16 cellular contexts compared by ENCODE assay signal in the genomic region with DNA sequence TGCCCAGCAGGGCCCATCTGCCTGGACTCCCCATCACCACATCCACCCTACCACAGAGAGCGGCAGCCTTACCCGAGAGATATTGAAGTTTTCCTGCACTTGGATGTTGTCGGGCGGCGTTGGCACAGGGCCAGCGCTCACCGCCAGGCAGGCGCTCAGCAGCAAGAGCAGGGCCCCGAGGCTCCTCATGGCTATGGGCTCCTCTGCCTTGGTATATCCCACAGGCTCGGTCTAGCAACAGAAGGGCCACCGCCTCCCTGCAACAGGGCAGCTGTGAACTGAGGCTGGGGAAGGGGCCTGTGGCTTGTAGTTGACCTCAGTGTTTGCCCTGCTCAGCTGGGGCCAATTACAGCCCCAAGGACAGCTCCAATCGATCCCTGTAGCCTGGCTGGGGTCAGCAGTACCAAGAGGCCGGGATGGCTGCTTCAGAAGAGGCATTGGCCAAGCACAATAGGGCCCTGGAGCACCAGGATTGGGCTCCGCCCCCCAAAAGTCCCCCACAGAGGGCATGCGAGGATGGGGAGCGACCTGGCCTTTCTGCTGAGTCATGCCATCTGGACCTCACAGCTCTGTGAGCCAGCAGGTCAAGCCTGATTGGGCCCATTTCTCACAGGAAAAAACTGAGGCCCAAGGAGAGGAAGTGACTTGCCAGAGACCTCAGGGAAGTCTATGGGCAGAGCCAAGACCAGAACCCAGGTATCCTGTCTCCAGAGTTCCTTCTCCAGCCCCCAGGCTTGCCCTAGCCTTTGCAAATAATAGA. TPM values are rescaled to one million over a fixed set of nuclear protein-coding genes. Genes with fewer than 3 reads are reported as not detected.
DNase-seq lines count a peak whose midpoint lies in the region; ATAC-seq and TF ChIP-seq lines count a peak whose summit lies in the region.
"Had no signal": no experiment of that assay in that cellular context is flagged by ENCODE, and none has a peak within 500 bp of the region (broad histone marks: within the 10 kb centered on the region; RNA-seq: fewer than 3 reads in every experiment).

Gene AMBP (minus strand): TSS at position 280 of the 760 bp plus-strand sequence. CDS start 91 bp downstream, at position 189.

- no peaks in the 10 kb centered on the region for H3K9me3 Mint-ChIP-seq in activated naive CD4-positive, alpha-beta T cell treated with anti-CD3 and anti-CD28 coated beads, Interleukin-2, amount 50 U/mL, for 72 hours
- H3K9me3 Mint-ChIP-seq: activated B cell treated with CpG ODN at 0.5 μM for 24 hours; activated naive CD4-positive, alpha-beta T cell treated with anti-CD3 and anti-CD28 coated beads, Interleukin-2, amount 10 ng/mL, durations not matched to agents 7 days and 5 days had no signal

- TF ChIP-seq POLR2A in NB4 (IDR thresholded peaks at IDR 0.05; ENCODE audit: extremely low read depth, insufficient read length) (no peak), erythroblast (IDR thresholded peaks at IDR 0.05; ENCODE audit: low read length) (no peak)

- TF ChIP-seq CTCF in NB4 (IDR thresholded peaks at IDR 0.05; ENCODE audit: low read depth, low read length): no peak

- H3K4me3 ChIP-seq in NB4 (ENCODE audit: low read depth, low read length): no peak within 1 kb of the TSS
- H3K4me3 ChIP-seq: psoas muscle had no signal

- no peak within 1 kb of the TSS for H3K27ac Mint-ChIP-seq in activated naive CD4-positive, alpha-beta T cell treated with anti-CD3 and anti-CD28 coated beads, Interleukin-2, amount 50 U/mL, for 72 hours
- H3K27ac Mint-ChIP-seq: activated B cell treated with CpG ODN at 0.5 μM for 24 hours; activated naive CD4-positive, alpha-beta T cell treated with anti-CD3 and anti-CD28 coated beads, Interleukin-2, amount 10 ng/mL, durations not matched to agents 7 days and 5 days had no signal

- DNase-seq in Caki2 (ENCODE audit: low read depth) (no peak), NB4 (ENCODE audit: low read depth) (peak; percentile 24), erythroblast (lab: John Stamatoyannopoulos, UW) (peak; percentile 23 to 33), posterior vena cava (ENCODE audit: low spot score) (peak; percentile 72), SW480 (ENCODE audit: low spot score) (no peak), 8988T (no peak)
- DNase-seq in activated naive CD4-positive, alpha-beta T cell treated with anti-CD3 and anti-CD28 coated beads, Interleukin-2, amount 50 U/mL, for 72 hours (ENCODE audit: low spot score in 2 of 2): no peak
- DNase-seq: activated B cell treated with CpG ODN at 0.5 μM for 24 hours; activated naive CD4-positive, alpha-beta T cell treated with anti-CD3 and anti-CD28 coated beads, Interleukin-2, amount 10 ng/mL, durations not matched to agents 7 days and 5 days; CD4-positive, CD25-positive, alpha-beta regulatory T cell; H7; NCI-H2081 treated with DMSO at 0.1 percent for 48 hours; psoas muscle had no signal

- ATAC-seq in activated naive CD4-positive, alpha-beta T cell treated with anti-CD3 and anti-CD28 coated beads, Interleukin-2, amount 50 U/mL, for 72 hours: no peak
- ATAC-seq: psoas muscle had no signal

- H3K36me3 Mint-ChIP-seq in activated naive CD4-positive, alpha-beta T cell treated with anti-CD3 and anti-CD28 coated beads, Interleukin-2, amount 50 U/mL, for 72 hours: no peaks in the 10 kb centered on the region
- H3K36me3 Mint-ChIP-seq: activated naive CD4-positive, alpha-beta T cell treated with anti-CD3 and anti-CD28 coated beads, Interleukin-2, amount 10 ng/mL, durations not matched to agents 7 days and 5 days; CD4-positive, CD25-positive, alpha-beta regulatory T cell had no signal

- intact Hi-C loops in posterior vena cava (cut with DNase I): no loop called here

- in situ Hi-C loops in Caki2 (cut with HindIII; ENCODE audit: low pct_unique_long_range_greater_than_20kb, low sequenced_read_pairs): no loop called here

RNA-seq across cellular contexts. Expression of gene AMBP, which starts in this region (rescaled TPM):
- total RNA-seq in Caki2 (2014; rRNA removed; shearing (Covaris generic); ENCODE audit: low replicate concordance): 16.7 and 19.8 TPM in 2 replicates
- under 1 TPM in 1 of 2 donors, not detected in 1; 0.65 TPM for total RNA-seq in posterior vena cava
- total RNA-seq in activated naive CD4-positive, alpha-beta T cell treated with anti-CD3 and anti-CD28 coated beads, Interleukin-2, amount 50 U/mL, for 72 hours: not detected
- total RNA-seq: activated B cell treated with CpG ODN at 0.5 μM for 24 hours; cardiac septum; CD4-positive, CD25-positive, alpha-beta regulatory T cell; glomerular endothelial cell; urinary bladder had no signal

Comparison
In these comparisons a context has a peak if more than half of its experiments do, and no peak if none do; other contexts are left out.
1. RNA of gene AMBP (total RNA-seq): 16.7 to 19.8 TPM in Caki2; 0.65 TPM in posterior vena cava and not detected in activated naive CD4-positive, alpha-beta T cell treated with anti-CD3 and anti-CD28 coated beads, Interleukin-2, amount 50 U/mL, for 72 hours; every median in the first group is over 10 times any median in the second.
2. Peak in DNase-seq in posterior vena cava; RNA of the gene not detected or under 1 TPM.
3. DNase-seq: peak in NB4 (single experiment) and erythroblast (2 of 2); none in Caki2 (single experiment), activated naive CD4-positive, alpha-beta T cell treated with anti-CD3 and anti-CD28 coated beads, Interleukin-2, amount 50 U/mL, for 72 hours (0 of 2), SW480 (single experiment) and 8988T (single experiment).